8 cellular contexts compared by ENCODE assay signal in the genomic region with DNA sequence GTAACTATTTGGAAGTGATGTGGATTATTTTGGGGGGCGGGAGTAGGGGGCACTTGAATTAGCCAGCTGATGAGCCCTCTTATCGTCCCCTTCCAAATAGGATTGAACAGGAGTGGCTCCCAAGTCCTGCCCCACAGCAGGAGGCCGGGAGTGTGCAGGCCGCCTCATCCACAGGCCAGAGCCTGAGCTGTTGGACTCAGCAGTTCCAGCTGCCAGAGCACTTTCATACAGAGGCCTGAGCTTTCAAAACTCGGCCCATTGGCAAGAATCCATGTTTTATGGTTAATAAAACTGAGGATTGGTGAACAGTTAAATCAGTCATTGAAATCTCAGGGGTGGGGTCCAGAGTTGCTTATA. TPM values are rescaled to one million over a fixed set of nuclear protein-coding genes. Genes with fewer than 3 reads are reported as not detected.
DNase-seq lines count a peak whose midpoint lies in the region; ATAC-seq and TF ChIP-seq lines count a peak whose summit lies in the region.

No MANE protein-coding gene starts in this region.

- H3K4me2 ChIP-seq in skeletal muscle satellite cell (ENCODE audit: low read length): peak overlapping the region; percentile 70

- no peak overlapping the region for H3K4me3 Mint-ChIP-seq in WTC11

- peak overlapping the region; percentile 48 for H3K9ac ChIP-seq in skeletal muscle satellite cell (ENCODE audit: low read depth, low read length)

- H3K4me3 ChIP-seq in skeletal muscle satellite cell (ENCODE audit: low read length): no peak overlapping the region
- no peak overlapping the region for H3K4me3 ChIP-seq in lower leg skin (ENCODE audit: low read depth, poor library complexity, severe bottlenecking)

- H3K4me1 ChIP-seq in skeletal muscle satellite cell (ENCODE audit: control insufficient read depth, insufficient read depth, low read length): peaks cover 39% of the 10 kb centered on the region

- H3K27ac Mint-ChIP-seq in WTC11: peak overlapping the region; percentile 60

- TF ChIP-seq POLR2A in lower leg skin (IDR thresholded peaks at IDR 0.05): no peak

- H3K9me3 ChIP-seq in skeletal muscle satellite cell (replicated peaks; ENCODE audit: low read length): no peaks in the 10 kb centered on the region

- TF ChIP-seq CTCF in WTC11 (IDR thresholded peaks at IDR 0.05): no peak
- TF ChIP-seq CTCF in lower leg skin (IDR thresholded peaks at IDR 0.05): no peak

- peaks cover 18% of the 10 kb centered on the region for H3K36me3 Mint-ChIP-seq in WTC11

- H3K27me3 ChIP-seq in skeletal muscle satellite cell (ENCODE audit: control insufficient read depth, insufficient read depth, low read length): no peaks in the 10 kb centered on the region

- no peaks in the 10 kb centered on the region for H3K9me3 Mint-ChIP-seq in WTC11

- peak; percentile 31 for DNase-seq in GM04504 (ENCODE audit: low read depth)
- no peak for DNase-seq in WTC11 (ENCODE audit: low spot score)
- DNase-seq in glomerular visceral epithelial cell (ENCODE audit: extremely low spot score): peak; percentile 8
- DNase-seq in lower leg skin (ENCODE audit: low spot score in 2 of 2): no peak
- DNase-seq in iPS-NIHi7 (ENCODE audit: extremely low spot score): no peak

- H3K36me3 ChIP-seq in skeletal muscle satellite cell (ENCODE audit: insufficient read depth, low read length): peaks cover 12% of the 10 kb centered on the region

- POLR2A ChIA-PET in WTC11 (lab: Charles Lee): no interaction called here

- CTCF ChIA-PET in WTC11 (lab: Charles Lee): interaction anchor here (1.1 kb wide), 1 partner anchor 143 kb away, joined by 3 read pairs; no protein-coding TSS in a partner anchor

- ATAC-seq in WTC11 (no peak), HG03039 (IDR thresholded peaks at IDR 0.05; ENCODE audit: unreplicated experiment) (no peak), HG02588 (IDR thresholded peaks at IDR 0.05; ENCODE audit: unreplicated experiment) (no peak)

- WGBS in lower leg skin, 2 donors: 49 to 64% methylated on average over 5 of the region's 5 CpGs

- intact Hi-C loops in lower leg skin (cut with DNase I; ENCODE audit: low total_unique reads): no loop called here

- H3K4me1 Mint-ChIP-seq in WTC11: peaks cover 23% of the 10 kb centered on the region

- H3K27me3 Mint-ChIP-seq in WTC11 (ENCODE audit: low read depth): no peaks in the 10 kb centered on the region

TF ChIP-seq in WTC11, 78 proteins besides CTCF, POLR2A, EP300 and RAD21 (continues in another document):
- TF ChIP-seq CREB1 (CRISPR knock-in tag; IDR thresholded peaks at IDR 0.05) (no peak), IRF2 (CRISPR knock-in tag; IDR thresholded peaks at IDR 0.05; ENCODE audit: borderline replicate concordance, low read depth) (no peak), CREM (CRISPR knock-in tag; IDR thresholded peaks at IDR 0.05) (no peak), ZNF671 (CRISPR knock-in tag; IDR thresholded peaks at IDR 0.05) (no peak), MXD4 (CRISPR knock-in tag; IDR thresholded peaks at IDR 0.05; ENCODE audit: borderline replicate concordance) (no peak), ESRRA (CRISPR knock-in tag; IDR thresholded peaks at IDR 0.05; ENCODE audit: borderline replicate concordance) (no peak), KAT7 (CRISPR knock-in tag; IDR thresholded peaks at IDR 0.05; ENCODE audit: borderline replicate concordance) (no peak), ZNF263 (CRISPR knock-in tag; IDR thresholded peaks at IDR 0.05; ENCODE audit: low read depth) (no peak)
- TF ChIP-seq, protein P1, sequence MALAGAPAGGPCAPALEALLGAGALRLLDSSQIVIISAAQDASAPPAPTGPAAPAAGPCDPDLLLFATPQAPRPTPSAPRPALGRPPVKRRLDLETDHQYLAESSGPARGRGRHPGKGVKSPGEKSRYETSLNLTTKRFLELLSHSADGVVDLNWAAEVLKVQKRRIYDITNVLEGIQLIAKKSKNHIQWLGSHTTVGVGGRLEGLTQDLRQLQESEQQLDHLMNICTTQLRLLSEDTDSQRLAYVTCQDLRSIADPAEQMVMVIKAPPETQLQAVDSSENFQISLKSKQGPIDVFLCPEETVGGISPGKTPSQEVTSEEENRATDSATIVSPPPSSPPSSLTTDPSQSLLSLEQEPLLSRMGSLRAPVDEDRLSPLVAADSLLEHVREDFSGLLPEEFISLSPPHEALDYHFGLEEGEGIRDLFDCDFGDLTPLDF (CRISPR knock-in tag; IDR thresholded peaks at IDR 0.05): no peak
- TF ChIP-seq, protein P2, sequence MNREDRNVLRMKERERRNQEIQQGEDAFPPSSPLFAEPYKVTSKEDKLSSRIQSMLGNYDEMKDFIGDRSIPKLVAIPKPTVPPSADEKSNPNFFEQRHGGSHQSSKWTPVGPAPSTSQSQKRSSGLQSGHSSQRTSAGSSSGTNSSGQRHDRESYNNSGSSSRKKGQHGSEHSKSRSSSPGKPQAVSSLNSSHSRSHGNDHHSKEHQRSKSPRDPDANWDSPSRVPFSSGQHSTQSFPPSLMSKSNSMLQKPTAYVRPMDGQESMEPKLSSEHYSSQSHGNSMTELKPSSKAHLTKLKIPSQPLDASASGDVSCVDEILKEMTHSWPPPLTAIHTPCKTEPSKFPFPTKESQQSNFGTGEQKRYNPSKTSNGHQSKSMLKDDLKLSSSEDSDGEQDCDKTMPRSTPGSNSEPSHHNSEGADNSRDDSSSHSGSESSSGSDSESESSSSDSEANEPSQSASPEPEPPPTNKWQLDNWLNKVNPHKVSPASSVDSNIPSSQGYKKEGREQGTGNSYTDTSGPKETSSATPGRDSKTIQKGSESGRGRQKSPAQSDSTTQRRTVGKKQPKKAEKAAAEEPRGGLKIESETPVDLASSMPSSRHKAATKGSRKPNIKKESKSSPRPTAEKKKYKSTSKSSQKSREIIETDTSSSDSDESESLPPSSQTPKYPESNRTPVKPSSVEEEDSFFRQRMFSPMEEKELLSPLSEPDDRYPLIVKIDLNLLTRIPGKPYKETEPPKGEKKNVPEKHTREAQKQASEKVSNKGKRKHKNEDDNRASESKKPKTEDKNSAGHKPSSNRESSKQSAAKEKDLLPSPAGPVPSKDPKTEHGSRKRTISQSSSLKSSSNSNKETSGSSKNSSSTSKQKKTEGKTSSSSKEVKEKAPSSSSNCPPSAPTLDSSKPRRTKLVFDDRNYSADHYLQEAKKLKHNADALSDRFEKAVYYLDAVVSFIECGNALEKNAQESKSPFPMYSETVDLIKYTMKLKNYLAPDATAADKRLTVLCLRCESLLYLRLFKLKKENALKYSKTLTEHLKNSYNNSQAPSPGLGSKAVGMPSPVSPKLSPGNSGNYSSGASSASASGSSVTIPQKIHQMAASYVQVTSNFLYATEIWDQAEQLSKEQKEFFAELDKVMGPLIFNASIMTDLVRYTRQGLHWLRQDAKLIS (CRISPR knock-in tag; IDR thresholded peaks at IDR 0.05; ENCODE audit: borderline replicate concordance): no peak
- TF ChIP-seq, protein P3, sequence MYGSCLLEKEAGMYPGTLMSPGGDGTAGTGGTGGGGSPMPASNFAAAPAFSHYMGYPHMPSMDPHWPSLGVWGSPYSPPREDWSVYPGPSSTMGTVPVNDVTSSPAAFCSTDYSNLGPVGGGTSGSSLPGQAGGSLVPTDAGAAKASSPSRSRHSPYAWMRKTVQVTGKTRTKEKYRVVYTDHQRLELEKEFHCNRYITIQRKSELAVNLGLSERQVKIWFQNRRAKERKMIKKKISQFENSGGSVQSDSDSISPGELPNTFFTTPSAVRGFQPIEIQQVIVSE (CRISPR knock-in tag; IDR thresholded peaks at IDR 0.05; ENCODE audit: borderline replicate concordance): no peak
- TF ChIP-seq, protein P4, sequence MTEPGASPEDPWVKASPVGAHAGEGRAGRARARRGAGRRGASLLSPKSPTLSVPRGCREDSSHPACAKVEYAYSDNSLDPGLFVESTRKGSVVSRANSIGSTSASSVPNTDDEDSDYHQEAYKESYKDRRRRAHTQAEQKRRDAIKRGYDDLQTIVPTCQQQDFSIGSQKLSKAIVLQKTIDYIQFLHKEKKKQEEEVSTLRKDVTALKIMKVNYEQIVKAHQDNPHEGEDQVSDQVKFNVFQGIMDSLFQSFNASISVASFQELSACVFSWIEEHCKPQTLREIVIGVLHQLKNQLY (CRISPR knock-in tag; IDR thresholded peaks at IDR 0.05): no peak
- TF ChIP-seq, protein P5, sequence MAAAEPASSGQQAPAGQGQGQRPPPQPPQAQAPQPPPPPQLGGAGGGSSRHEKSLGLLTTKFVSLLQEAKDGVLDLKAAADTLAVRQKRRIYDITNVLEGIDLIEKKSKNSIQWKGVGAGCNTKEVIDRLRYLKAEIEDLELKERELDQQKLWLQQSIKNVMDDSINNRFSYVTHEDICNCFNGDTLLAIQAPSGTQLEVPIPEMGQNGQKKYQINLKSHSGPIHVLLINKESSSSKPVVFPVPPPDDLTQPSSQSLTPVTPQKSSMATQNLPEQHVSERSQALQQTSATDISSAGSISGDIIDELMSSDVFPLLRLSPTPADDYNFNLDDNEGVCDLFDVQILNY (CRISPR knock-in tag; IDR thresholded peaks at IDR 0.05): no peak

RNA-seq across cellular contexts. Expression of a gene that starts 9.6 kb away (rescaled TPM):
- 20.7 to 21.6 TPM (median 21.3 TPM) in 3 replicates for total RNA-seq in WTC11 (2021)
- total RNA-seq in skeletal muscle satellite cell (2012; rRNA removed): 8.9 and 9.2 TPM in 2 replicates
- total RNA-seq in lower leg skin: 10 to 100 TPM; 11.9 to 40.7 (median 25.0) TPM

RNA-seq across cellular contexts. Expression of a gene that starts 34.5 kb away (rescaled TPM):
- total RNA-seq in WTC11 (2021): 0.23 to 0.62 TPM (median 0.37 TPM) in 3 replicates
- total RNA-seq in skeletal muscle satellite cell (2012; rRNA removed): not detected in 2 replicates
- under 1 TPM in 1 of 4 donors, not detected in 3; 0.49 TPM for total RNA-seq in lower leg skin

Comparison
In these comparisons a context has a peak if more than half of its experiments do, and no peak if none do; other contexts are left out.
1. DNase-seq: peak in GM04504 (single experiment) and glomerular visceral epithelial cell (single experiment); none in WTC11 (single experiment), lower leg skin (0 of 2) and iPS-NIHi7 (single experiment).